ENCODE assay signal across 11 cellular contexts in genomic region chr9:95383198-95383673, GRCh38.
DNase-seq lines count a peak whose midpoint lies in the region; ATAC-seq, FAIRE-seq and TF ChIP-seq lines count a peak whose summit lies in the region.
"Had no signal": no experiment of that assay in that cellular context is flagged by ENCODE, and none has a peak within 500 bp of the region (broad histone marks: within the 10 kb centered on the region; RNA-seq: fewer than 3 reads in every experiment).

No MANE protein-coding gene starts in this region.

- FAIRE-seq in astrocyte (lab: Jason Lieb, UNC), result peak; percentile 92

- peaks cover 2% of the 10 kb centered on the region for H3K36me3 Mint-ChIP-seq in astrocyte (ENCODE audit: low read depth, unreplicated experiment)

- H3K4me1 ChIP-seq in astrocyte (ENCODE audit: insufficient read depth, low read length), result peaks cover 24% of the 10 kb centered on the region
- no peaks in the 10 kb centered on the region for H3K4me1 ChIP-seq in upper lobe of left lung
- no peaks in the 10 kb centered on the region for H3K4me1 ChIP-seq in effector memory CD4-positive, alpha-beta T cell (ENCODE audit: control insufficient read depth, insufficient read depth, low read length, poor library complexity, severe bottlenecking)

- H3K27ac ChIP-seq in astrocyte (ENCODE audit: low read depth, low read length), result peak overlapping the region; percentile 11
- H3K27ac ChIP-seq in upper lobe of left lung, result no peak overlapping the region
- H3K27ac ChIP-seq in effector memory CD4-positive, alpha-beta T cell (ENCODE audit: insufficient read depth, low read length, poor library complexity, severe bottlenecking), result no peak overlapping the region

- H2AFZ ChIP-seq in astrocyte (ENCODE audit: low read depth, low read length), result no peak overlapping the region

- no peak for TF ChIP-seq POLR2A in upper lobe of left lung (IDR thresholded peaks at IDR 0.05)

- H3K36me3 ChIP-seq in astrocyte (ENCODE audit: insufficient read depth, low read length) (no peaks in the 10 kb centered on the region), upper lobe of left lung (no peaks in the 10 kb centered on the region)
- H3K36me3 ChIP-seq in effector memory CD4-positive, alpha-beta T cell (ENCODE audit: control insufficient read depth, insufficient read depth, low read length), result no peaks in the 10 kb centered on the region

- peaks cover 20% of the 10 kb centered on the region for H3K4me1 Mint-ChIP-seq in astrocyte (ENCODE audit: low read depth, unreplicated experiment)

- DNase-seq in COLO829 (ENCODE audit: low spot score), result peak; percentile 70
- DNase-seq in LHCN-M2 (ENCODE audit: low read depth), result peak; percentile 5
- peak; percentile 83 for DNase-seq in astrocyte (ENCODE audit: low read depth)
- peak; percentile 30 for DNase-seq in kidney glomerular epithelial cell (lab: John Stamatoyannopoulos, UW)
- DNase-seq in upper lobe of left lung, result no peak
- no peak for DNase-seq in effector memory CD4-positive, alpha-beta T cell
- DNase-seq: activated T-cell treated with anti-CD3 and anti-CD28 coated beads, Interleukin-2, amount 50 U/mL, for 72 hours; midbrain; NCI-H2081 treated with DMSO at 0.1 percent for 48 hours had no signal

- H3K9me3 Mint-ChIP-seq in astrocyte (ENCODE audit: unreplicated experiment), result no peaks in the 10 kb centered on the region
- H3K9me3 Mint-ChIP-seq: activated T-cell treated with anti-CD3 and anti-CD28 coated beads, Interleukin-2, amount 50 U/mL, for 72 hours had no signal

- no peak for TF ChIP-seq EP300 in upper lobe of left lung (IDR thresholded peaks at IDR 0.05)

- 58 to 60% methylated on average over 7 of the region's 7 CpGs for WGBS in upper lobe of left lung, 2 donors

- H3K4me2 ChIP-seq in astrocyte (ENCODE audit: low read length), result peak overlapping the region; percentile 52

- no peak overlapping the region for H3K4me3 Mint-ChIP-seq in astrocyte (ENCODE audit: unreplicated experiment)
- H3K4me3 Mint-ChIP-seq: activated T-cell treated with anti-CD3 and anti-CD28 coated beads, Interleukin-2, amount 50 U/mL, for 72 hours had no signal

- H3K27me3 ChIP-seq in astrocyte (ENCODE audit: insufficient read depth, low read length) (no peaks in the 10 kb centered on the region), upper lobe of left lung (no peaks in the 10 kb centered on the region)
- H3K27me3 ChIP-seq in effector memory CD4-positive, alpha-beta T cell (replicated peaks; ENCODE audit: control insufficient read depth, insufficient read depth, low read length, poor library complexity, severe bottlenecking), result no peaks in the 10 kb centered on the region

- H3K9me3 ChIP-seq in astrocyte (ENCODE audit: insufficient read depth, low read depth, low read length) (no peaks in the 10 kb centered on the region), upper lobe of left lung (no peaks in the 10 kb centered on the region)
- H3K9me3 ChIP-seq in effector memory CD4-positive, alpha-beta T cell (ENCODE audit: control insufficient read depth, low read length), result no peaks in the 10 kb centered on the region

- peak overlapping the region; percentile 83 for H3K27ac Mint-ChIP-seq in astrocyte (ENCODE audit: unreplicated experiment)
- H3K27ac Mint-ChIP-seq: activated T-cell treated with anti-CD3 and anti-CD28 coated beads, Interleukin-2, amount 50 U/mL, for 72 hours had no signal

- H3K79me2 ChIP-seq in astrocyte (ENCODE audit: insufficient read depth, low read length), result no peaks in the 10 kb centered on the region

- H3K4me3 ChIP-seq in astrocyte (ENCODE audit: insufficient read depth, low read depth, low read length) (no peak overlapping the region), upper lobe of left lung (no peak overlapping the region)
- no peak overlapping the region for H3K4me3 ChIP-seq in effector memory CD4-positive, alpha-beta T cell (ENCODE audit: insufficient read depth, low read depth, low read length, poor library complexity, severe bottlenecking)

- H3K27me3 Mint-ChIP-seq in astrocyte (ENCODE audit: low read depth, unreplicated experiment), result no peaks in the 10 kb centered on the region

- ATAC-seq in GM21515 (IDR thresholded peaks at IDR 0.05; ENCODE audit: unreplicated experiment) (no peak), GM21367 (IDR thresholded peaks at IDR 0.05; ENCODE audit: unreplicated experiment) (no peak), upper lobe of left lung (ENCODE audit: low FRiP score in 2 of 2) (no peak)
- ATAC-seq: activated T-cell treated with anti-CD3 and anti-CD28 coated beads, Interleukin-2, amount 50 U/mL, for 72 hours had no signal

- no peak overlapping the region for H3K9ac ChIP-seq in astrocyte (ENCODE audit: low read length)

- TF ChIP-seq CTCF in astrocyte (IDR thresholded peaks at IDR 0.05; ENCODE audit: insufficient read depth, low read depth, low read length), result no peak
- TF ChIP-seq CTCF in upper lobe of left lung (IDR thresholded peaks at IDR 0.05), result no peak

- no peaks in the 10 kb centered on the region for H4K20me1 ChIP-seq in astrocyte (ENCODE audit: insufficient read depth, low read length)

Comparison
In these comparisons a context has a peak if more than half of its experiments do, and no peak if none do; other contexts are left out.
1. DNase-seq: peak in COLO829 (single experiment), LHCN-M2 (single experiment), astrocyte (single experiment) and kidney glomerular epithelial cell (single experiment); none in upper lobe of left lung (0 of 2) and effector memory CD4-positive, alpha-beta T cell (0 of 3).